Comparison of ENCODE assay signal across 7 cellular contexts in genomic region chr16:8798174-8798527, GRCh38. TPM values are rescaled to one million over a fixed set of nuclear protein-coding genes. Genes with fewer than 3 reads are reported as not detected.
A peak's percentile ranks its signal among the peaks of the same experiment; 100 is the strongest.
DNase-seq lines count a peak whose midpoint lies in the region; ATAC-seq and TF ChIP-seq lines count a peak whose summit lies in the region.

No MANE protein-coding gene starts in this region.

- ATAC-seq in GM18508 (IDR thresholded peaks at IDR 0.05; ENCODE audit: insufficient read depth, unreplicated experiment): peak; percentile 7
- ATAC-seq in HG03159 (IDR thresholded peaks at IDR 0.05; ENCODE audit: unreplicated experiment): peak; percentile 10
- peak; percentile 3 for ATAC-seq in activated naive CD8-positive, alpha-beta T cell treated with anti-CD3 and anti-CD28 coated beads, Interleukin-2, amount 10 ng/mL, durations not matched to agents 7 days and 5 days (ENCODE audit: low read depth)
- no peak for ATAC-seq in thoracic aorta (ENCODE audit: insufficient number of reproducible peaks, low FRiP score, low read depth)
- ATAC-seq in HG02840 (IDR thresholded peaks at IDR 0.05; ENCODE audit: low FRiP score, unreplicated experiment): no peak

- peaks cover 14% of the 10 kb centered on the region for H3K36me3 Mint-ChIP-seq in activated naive CD8-positive, alpha-beta T cell treated with anti-CD3 and anti-CD28 coated beads, Interleukin-2, amount 10 ng/mL, durations not matched to agents 7 days and 5 days

- TF ChIP-seq CTCF in thoracic aorta (IDR thresholded peaks at IDR 0.05): no peak

- no peak for DNase-seq in activated naive CD8-positive, alpha-beta T cell treated with anti-CD3 and anti-CD28 coated beads, Interleukin-2, amount 10 ng/mL, durations not matched to agents 7 days and 5 days
- DNase-seq in kidney tubule cell (ENCODE audit: low spot score) (peak; percentile 48), thoracic aorta (ENCODE audit: low spot score) (no peak), HuH-7.5 (ENCODE audit: low spot score) (no peak)

- peaks cover 12% of the 10 kb centered on the region for H3K36me3 ChIP-seq in thoracic aorta

- H3K4me1 Mint-ChIP-seq in activated naive CD8-positive, alpha-beta T cell treated with anti-CD3 and anti-CD28 coated beads, Interleukin-2, amount 10 ng/mL, durations not matched to agents 7 days and 5 days: peaks cover 34% of the 10 kb centered on the region

- H3K4me1 ChIP-seq in thoracic aorta (ENCODE audit: control insufficient read depth in 1 of 2, low read depth in 2 of 2): peaks cover 20 to 41% of the 10 kb centered on the region in 2 donors

- H3K27me3 Mint-ChIP-seq in activated naive CD8-positive, alpha-beta T cell treated with anti-CD3 and anti-CD28 coated beads, Interleukin-2, amount 10 ng/mL, durations not matched to agents 7 days and 5 days: no peaks in the 10 kb centered on the region

- peak overlapping the region; percentile 89 for H3K27ac Mint-ChIP-seq in activated naive CD8-positive, alpha-beta T cell treated with anti-CD3 and anti-CD28 coated beads, Interleukin-2, amount 10 ng/mL, durations not matched to agents 7 days and 5 days

- peak overlapping the region; percentile 69 to 78 for H3K27ac ChIP-seq in thoracic aorta

- H3K27me3 ChIP-seq in thoracic aorta (replicated peaks; ENCODE audit: insufficient read depth): no peaks in the 10 kb centered on the region

- H3K9me3 Mint-ChIP-seq in activated naive CD8-positive, alpha-beta T cell treated with anti-CD3 and anti-CD28 coated beads, Interleukin-2, amount 10 ng/mL, durations not matched to agents 7 days and 5 days: no peaks in the 10 kb centered on the region

- H3K9me3 ChIP-seq in thoracic aorta: no peaks in the 10 kb centered on the region

- H3K4me3 Mint-ChIP-seq in activated naive CD8-positive, alpha-beta T cell treated with anti-CD3 and anti-CD28 coated beads, Interleukin-2, amount 10 ng/mL, durations not matched to agents 7 days and 5 days: peak overlapping the region; percentile 93

- POLR2A ChIA-PET in activated naive CD8-positive, alpha-beta T cell treated with anti-CD3 and anti-CD28 coated beads, Interleukin-2, amount 10 ng/mL, durations not matched to agents 7 days and 5 days (lab: Charles Lee): interaction anchor here (0.8 to 3.4 kb wide), 6 partner anchors 19 to 294 kb away, joined by 3 to 44 read pairs (median 6); partner anchors contain the start of genes CARHSP1 and HAPSTR1

- peak overlapping the region; percentile 95 for H3K4me3 ChIP-seq in thoracic aorta

RNA-seq across cellular contexts. Expression of gene PMM2, which starts 0.5 kb away (rescaled TPM):
- total RNA-seq in activated naive CD8-positive, alpha-beta T cell treated with anti-CD3 and anti-CD28 coated beads, Interleukin-2, amount 10 ng/mL, durations not matched to agents 7 days and 5 days: 10 to 100 TPM; 36.4 to 38.5 TPM
- 10 to 100 TPM; 22.9 to 59.3 TPM for total RNA-seq in thoracic aorta

RNA-seq across cellular contexts. Expression of gene TMEM186, which starts 0.7 kb away (rescaled TPM):
- total RNA-seq in activated naive CD8-positive, alpha-beta T cell treated with anti-CD3 and anti-CD28 coated beads, Interleukin-2, amount 10 ng/mL, durations not matched to agents 7 days and 5 days: 10 to 100 TPM; 11.9 to 12.6 TPM
- total RNA-seq in thoracic aorta: 1 to 10 TPM; 1.8 to 3.2 TPM

Comparison
In these comparisons a context has a peak if more than half of its experiments do, and no peak if none do; other contexts are left out.
1. ATAC-seq: peak in GM18508 (single experiment), HG03159 (single experiment) and activated naive CD8-positive, alpha-beta T cell treated with anti-CD3 and anti-CD28 coated beads, Interleukin-2, amount 10 ng/mL, durations not matched to agents 7 days and 5 days (single experiment); none in thoracic aorta (single experiment) and HG02840 (single experiment).